ENCODE assay signal across 2 cellular contexts in genomic region chr3:136802481-136802996, GRCh38.
TF ChIP-seq lines count a peak whose summit lies in the region.

No MANE protein-coding gene starts in this region.

TF ChIP-seq in K562, 482 proteins besides CTCF, POLR2A, EP300 and RAD21 (continues in another document):
- TF ChIP-seq MGA (IDR thresholded peaks at IDR 0.05), result peak; percentile 11; the same call in 1 of the 2 replicates
- TF ChIP-seq BCOR (IDR thresholded peaks at IDR 0.05), result no peak
- no peak for TF ChIP-seq ZNF277 (CRISPR knock-in tag; IDR thresholded peaks at IDR 0.05; ENCODE audit: borderline replicate concordance)
- 0 out of 2 replicates have a peak, but pooled peaks have one; percentile 26 for TF ChIP-seq MEF2D (tag; conservative IDR thresholded peaks at IDR 0.05; ENCODE audit: low read depth)
- TF ChIP-seq NFE2 (IDR thresholded peaks at IDR 0.05; ENCODE audit: low read depth), result no peak
- TF ChIP-seq PREB (CRISPR knock-in tag; IDR thresholded peaks at IDR 0.05), result no peak
- no peak for TF ChIP-seq ZKSCAN3 (CRISPR knock-in tag; IDR thresholded peaks at IDR 0.05)
- TF ChIP-seq ZNF586 (CRISPR knock-in tag; conservative IDR thresholded peaks at IDR 0.05), result no peak
- no peak for TF ChIP-seq BDP1 (IDR thresholded peaks at IDR 0.05; ENCODE audit: insufficient read depth, insufficient read length)

TF ChIP-seq in HepG2, 621 proteins besides CTCF, POLR2A, EP300 and RAD21:
- TF ChIP-seq ATF2 (CRISPR knock-in tag; IDR thresholded peaks at IDR 0.05) (no peak), USF2 (IDR thresholded peaks at IDR 0.05; ENCODE audit: low read depth, low read length) (0 out of 2 replicates have a peak, but pooled peaks have one; percentile 43), USF2 (CRISPR knock-in tag; IDR thresholded peaks at IDR 0.05; ENCODE audit: borderline replicate concordance) (no peak), TCF12 (IDR thresholded peaks at IDR 0.05) (no peak), TCF12 (CRISPR knock-in tag; IDR thresholded peaks at IDR 0.05) (no peak)
